Comparison of ENCODE assay signal across 17 cellular contexts in genomic region chr3:40397912-40398311, GRCh38. TPM values are rescaled to one million over a fixed set of nuclear protein-coding genes. Genes with fewer than 3 reads are reported as not detected.
DNase-seq lines count a peak whose midpoint lies in the region; ATAC-seq and TF ChIP-seq lines count a peak whose summit lies in the region.
"Had no signal": no experiment of that assay in that cellular context is flagged by ENCODE, and none has a peak within 500 bp of the region (broad histone marks: within the 10 kb centered on the region; RNA-seq: fewer than 3 reads in every experiment).

No MANE protein-coding gene starts in this region.

- peaks cover 2% of the 10 kb centered on the region for H3K4me1 Mint-ChIP-seq in neural progenitor cell
- H3K4me1 Mint-ChIP-seq: H9 had no signal

- CTCF ChIA-PET in PC-3 (lab: Charles Lee) = no interaction called here

- peak overlapping the region; percentile 21; the same call in 1 of the 2 replicates for H3K9ac ChIP-seq in PC-3 (ENCODE audit: low read length)
- H3K9ac ChIP-seq in neural progenitor cell = no peak overlapping the region
- H3K9ac ChIP-seq: BLaER1 treated with 17β-estradiol and CSF1 and Interleukin-3, amounts not matched to agents 10 nM and 100 nM had no signal

- ATAC-seq in PC-3 = no peak
- ATAC-seq in foreskin keratinocyte = no peak
- no peak for ATAC-seq in gastrocnemius medialis
- no peak for ATAC-seq in GM21381 (IDR thresholded peaks at IDR 0.05; ENCODE audit: unreplicated experiment)
- ATAC-seq in HG03378 (IDR thresholded peaks at IDR 0.05; ENCODE audit: unreplicated experiment) = no peak

- no peaks in the 10 kb centered on the region for H3K36me3 Mint-ChIP-seq in neural progenitor cell

- peak overlapping the region; percentile 58 for H3K27ac Mint-ChIP-seq in neural progenitor cell
- H3K27ac Mint-ChIP-seq: CD4-positive, alpha-beta T cell; H9 had no signal

- no peak overlapping the region for H2AFZ ChIP-seq in PC-3 (ENCODE audit: low read length)
- no peak overlapping the region for H2AFZ ChIP-seq in neural progenitor cell (replicated peaks)

- DNase-seq in PC-3 (no peak), foreskin keratinocyte (no peak), neural progenitor cell (ENCODE audit: low spot score) (no peak), gastrocnemius medialis (no peak), NCI-H526 treated with DMSO at 0.1 percent for 48 hours (lab: John Stamatoyannopoulos, UW) (no peak)
- DNase-seq: ACHN; CD4-positive, alpha-beta T cell; DMS153; DMS79 treated with DMSO at 0.1 percent for 48 hours; GDM1; GOT3; H9 had no signal

- no peak overlapping the region for H3K4me3 Mint-ChIP-seq in neural progenitor cell
- H3K4me3 Mint-ChIP-seq: CD4-positive, alpha-beta T cell; H9 had no signal

- no peaks in the 10 kb centered on the region for H3K9me2 ChIP-seq in PC-3 (replicated peaks; ENCODE audit: low read length)

- H3K27ac ChIP-seq in C4-2B (0 out of 2 replicates have a peak overlapping the region, but pooled peaks have one; percentile 7), PC-3 (ENCODE audit: low read length) (peak overlapping the region; percentile 72), foreskin keratinocyte (peak overlapping the region; percentile 46), neural progenitor cell (no peak overlapping the region), gastrocnemius medialis (no peak overlapping the region)
- H3K27ac ChIP-seq: BLaER1 treated with 17β-estradiol and CSF1 and Interleukin-3, amounts not matched to agents 10 nM and 100 nM had no signal

- no TSS peak for BruUV-seq in PC-3 (replicated peaks; lab: Mats Ljungman, UMichigan)

- no peak overlapping the region for H3K4me3 ChIP-seq in PC-3 (ENCODE audit: low read length)
- H3K4me3 ChIP-seq in neural progenitor cell = no peak overlapping the region
- H3K4me3 ChIP-seq in gastrocnemius medialis = no peak overlapping the region
- H3K4me3 ChIP-seq: BLaER1 treated with 17β-estradiol and CSF1 and Interleukin-3, amounts not matched to agents 10 nM and 100 nM had no signal

- no peaks in the 10 kb centered on the region for H3K9me3 Mint-ChIP-seq in neural progenitor cell
- H3K9me3 Mint-ChIP-seq: CD4-positive, alpha-beta T cell; H9 had no signal

- H3K27me3 Mint-ChIP-seq in neural progenitor cell (ENCODE audit: insufficient read depth, low read depth) = peaks cover 2% of the 10 kb centered on the region

- H3K79me2 ChIP-seq in PC-3 (ENCODE audit: low read length) (no peaks in the 10 kb centered on the region), neural progenitor cell (ENCODE audit: low read depth) (no peaks in the 10 kb centered on the region)

- H3K4me1 ChIP-seq in PC-3 (ENCODE audit: insufficient read depth, low read length) (peaks cover 23% of the 10 kb centered on the region), foreskin keratinocyte (no peaks in the 10 kb centered on the region), neural progenitor cell (no peaks in the 10 kb centered on the region), gastrocnemius medialis (no peaks in the 10 kb centered on the region)
- H3K4me1 ChIP-seq: BLaER1 treated with 17β-estradiol and CSF1 and Interleukin-3, amounts not matched to agents 10 nM and 100 nM had no signal

- no peaks in the 10 kb centered on the region for H3K9me3 ChIP-seq in PC-3 (ENCODE audit: low read length)
- H3K9me3 ChIP-seq in neural progenitor cell (ENCODE audit: low read depth) = no peaks in the 10 kb centered on the region
- no peaks in the 10 kb centered on the region for H3K9me3 ChIP-seq in gastrocnemius medialis

- intact Hi-C loops in PC-3 (cut with micrococcal nuclease) = no loop called here
- intact Hi-C loops in gastrocnemius medialis (cut with DNase I; ENCODE audit: low total_unique reads) = no loop called here

- no peaks in the 10 kb centered on the region for H3K27me3 ChIP-seq in PC-3 (ENCODE audit: low read length)
- H3K27me3 ChIP-seq in foreskin keratinocyte = no peaks in the 10 kb centered on the region
- H3K27me3 ChIP-seq in neural progenitor cell = no peaks in the 10 kb centered on the region
- H3K27me3 ChIP-seq in gastrocnemius medialis = no peaks in the 10 kb centered on the region
- H3K27me3 ChIP-seq: BLaER1 treated with 17β-estradiol and CSF1 and Interleukin-3, amounts not matched to agents 10 nM and 100 nM had no signal

- H3F3A ChIP-seq in PC-3 (ENCODE audit: low read length, unreplicated experiment) (no peaks in the 10 kb centered on the region), neural progenitor cell (ENCODE audit: low read depth) (no peaks in the 10 kb centered on the region)

- in situ Hi-C loops in gastrocnemius medialis (cut with MboI; ENCODE audit: low sequenced_read_pairs in 4 of 4) = no loop called here

- H3K4me2 ChIP-seq in PC-3 (ENCODE audit: low read length) (peak overlapping the region; percentile 11; the same call in 1 of the 2 replicates), neural progenitor cell (no peak overlapping the region)
- H3K4me2 ChIP-seq: BLaER1 treated with 17β-estradiol and CSF1 and Interleukin-3, amounts not matched to agents 10 nM and 100 nM had no signal

- POLR2A ChIA-PET in PC-3 (lab: Charles Lee; ENCODE audit: unreplicated experiment) = no interaction called here

- H4K20me1 ChIP-seq in PC-3 (ENCODE audit: low read length) = no peaks in the 10 kb centered on the region
- no peaks in the 10 kb centered on the region for H4K20me1 ChIP-seq in neural progenitor cell (ENCODE audit: low read depth)
- H4K20me1 ChIP-seq: BLaER1 treated with 17β-estradiol and CSF1 and Interleukin-3, amounts not matched to agents 10 nM and 100 nM had no signal

- TF ChIP-seq POLR2A in gastrocnemius medialis (IDR thresholded peaks at IDR 0.05) = no peak

- H3K36me3 ChIP-seq in PC-3 (ENCODE audit: low read depth, low read length) (no peaks in the 10 kb centered on the region), neural progenitor cell (no peaks in the 10 kb centered on the region), gastrocnemius medialis (no peaks in the 10 kb centered on the region)
- H3K36me3 ChIP-seq: BLaER1 treated with 17β-estradiol and CSF1 and Interleukin-3, amounts not matched to agents 10 nM and 100 nM had no signal

- no peak for TF ChIP-seq CTCF in C4-2B (conservative IDR thresholded peaks at IDR 0.05)
- no peak for TF ChIP-seq CTCF in PC-3 (conservative IDR thresholded peaks at IDR 0.05; ENCODE audit: low read depth, low read length)
- TF ChIP-seq CTCF in foreskin keratinocyte (conservative IDR thresholded peaks at IDR 0.05) = no peak
- no peak for TF ChIP-seq CTCF in neural progenitor cell (IDR thresholded peaks at IDR 0.05)
- TF ChIP-seq CTCF in gastrocnemius medialis (IDR thresholded peaks at IDR 0.05 in 4 of 5, conservative IDR thresholded peaks at IDR 0.05 in 1 of 5) = no peak

RNA-seq across cellular contexts. Expression of gene ENTPD3, which starts 10.9 kb away (rescaled TPM):
- 6.0 and 7.1 TPM in 2 replicates for total RNA-seq in PC-3 (2014; rRNA removed)
- 2.2 and 2.4 TPM in 2 replicates for total RNA-seq in foreskin keratinocyte
- 1.3 and 1.6 TPM in 2 replicates for polyA plus RNA-seq in foreskin keratinocyte
- not detected in 2 replicates for total RNA-seq in neural progenitor cell (ENCODE audit: low replicate concordance)
- 1 to 10 TPM in 1 of 4 donors, under 1 TPM in 3; 0.12 to 1.1 (median 0.56) TPM for total RNA-seq in gastrocnemius medialis
- total RNA-seq: A172; CD4-positive, alpha-beta T cell; H9 had no signal

RNA-seq across cellular contexts. Expression of gene RPL14, which starts 59.2 kb away (rescaled TPM):
- total RNA-seq in PC-3 (2014; rRNA removed) (543 and 624 TPM in 2 replicates), foreskin keratinocyte (926 and 984 TPM in 2 replicates), neural progenitor cell (ENCODE audit: low replicate concordance) (467 and 948 TPM in 2 replicates), gastrocnemius medialis (100 to 1,000 TPM; 170 to 330 (median 296) TPM)
- 1,179 and 1,288 TPM in 2 replicates for polyA plus RNA-seq in foreskin keratinocyte

Comparison
In these comparisons a context has a peak if more than half of its experiments do, and no peak if none do; other contexts are left out.
1. H3K27ac ChIP-seq: peak in C4-2B (single experiment), PC-3 (single experiment) and foreskin keratinocyte (single experiment); none in neural progenitor cell (single experiment) and gastrocnemius medialis (0 of 4).